ENCODE assay signal across 1 cellular context in genomic region chr6:157906537-157907061, GRCh38.
TF ChIP-seq lines count a peak whose summit lies in the region.

No MANE protein-coding gene starts in this region.

TF ChIP-seq in K562, 482 proteins besides CTCF, POLR2A, EP300 and RAD21 (continued from another document and continues in another):
- TF ChIP-seq TARDBP (IDR thresholded peaks at IDR 0.05) (no peak), GTF2A2 (tag; IDR thresholded peaks at IDR 0.05) (no peak), ZNF133 (CRISPR knock-in tag; IDR thresholded peaks at IDR 0.05) (no peak), DACH1 (IDR thresholded peaks at IDR 0.05; ENCODE audit: partially characterized antibody) (peak; percentile 66), EP400 (IDR thresholded peaks at IDR 0.05) (peak; percentile 72), NFIX (CRISPR knock-in tag; IDR thresholded peaks at IDR 0.05; ENCODE audit: low read depth) (no peak), ZBTB2 (IDR thresholded peaks at IDR 0.05) (no peak), NUFIP1 (IDR thresholded peaks at IDR 0.05; ENCODE audit: partially characterized antibody) (no peak), MLX (CRISPR knock-in tag; conservative IDR thresholded peaks at IDR 0.05) (no peak), SETDB1 (IDR thresholded peaks at IDR 0.05; ENCODE audit: low read length) (no peak), E2F5 (CRISPR knock-in tag; IDR thresholded peaks at IDR 0.05) (no peak), ATF6 (CRISPR knock-in tag; IDR thresholded peaks at IDR 0.05) (no peak), HMGXB4 (CRISPR knock-in tag; IDR thresholded peaks at IDR 0.05) (no peak), MEF2A (IDR thresholded peaks at IDR 0.05; ENCODE audit: control insufficient read depth, low read depth, low read length) (no peak), JUND (IDR thresholded peaks at IDR 0.05; ENCODE audit: borderline replicate concordance, low read depth, low read length) (peak; percentile 75), JUND (tag; IDR thresholded peaks at IDR 0.05; ENCODE audit: borderline replicate concordance, low read depth, low read length) (peak; percentile 32; the same call in 1 of the 3 replicates), MNT (conservative IDR thresholded peaks at IDR 0.05) (peak in 1 of 2 experiments; percentile 45; a peak in 1 of 4 replicates), ZNF79 (CRISPR knock-in tag; IDR thresholded peaks at IDR 0.05; ENCODE audit: low read depth) (no peak), ZNF551 (CRISPR knock-in tag; IDR thresholded peaks at IDR 0.05) (no peak), ELF1 (tag; IDR thresholded peaks at IDR 0.05) (no peak), ZNF316 (IDR thresholded peaks at IDR 0.05) (no peak), ZNF311 (CRISPR knock-in tag; IDR thresholded peaks at IDR 0.05) (no peak), ARID3A (IDR thresholded peaks at IDR 0.05; ENCODE audit: borderline replicate concordance, low read depth, low read length) (no peak; the same call in 1 of the 2 replicates), ZNF318 (IDR thresholded peaks at IDR 0.05; ENCODE audit: borderline replicate concordance in 1 of 2, low read depth in 1 of 2) (peak in 1 of 2 experiments; percentile 54; a peak in 1 of 4 replicates), TFE3 (CRISPR knock-in tag; IDR thresholded peaks at IDR 0.05) (no peak), XRCC5 (IDR thresholded peaks at IDR 0.05; ENCODE audit: low read depth, low read length) (no peak), MED1 (CRISPR knock-in tag; IDR thresholded peaks at IDR 0.05; ENCODE audit: borderline replicate concordance) (no peak), E2F8 (IDR thresholded peaks at IDR 0.05; ENCODE audit: low read depth, partially characterized antibody) (peak; percentile 60), NFIC (IDR thresholded peaks at IDR 0.05) (no peak)
